27 cellular contexts compared by ENCODE assay signal in the genomic region with DNA sequence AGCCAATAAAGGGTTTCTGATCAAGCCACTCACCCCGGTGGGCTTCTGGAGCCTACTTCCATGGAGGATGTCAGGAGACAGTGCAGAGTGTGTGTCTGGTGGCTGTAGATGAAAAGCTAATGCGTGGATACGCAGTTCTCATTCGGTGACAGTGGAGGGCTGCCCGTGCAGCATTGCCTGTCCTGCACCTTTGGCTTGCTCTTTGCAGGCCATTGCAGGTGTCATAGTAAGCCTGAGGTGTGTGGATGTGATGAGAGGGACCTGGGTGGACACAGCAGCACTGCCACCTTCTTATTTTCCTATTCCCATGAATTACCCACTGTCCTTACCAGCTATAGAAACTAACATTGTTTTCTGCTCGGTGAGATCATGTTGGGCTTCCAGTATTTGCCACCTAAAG.
"Had no signal": no experiment of that assay in that cellular context is flagged by ENCODE, and none has a peak within 500 bp of the region (broad histone marks: within the 10 kb centered on the region; RNA-seq: fewer than 3 reads in every experiment).

No MANE protein-coding gene starts in this region.

- H3K4me2 ChIP-seq: neural progenitor cell had no signal

- H3K4me3 ChIP-seq: neural progenitor cell, ovary, psoas muscle, right lobe of liver, sigmoid colon, suprapubic skin, testis, tibial artery, transverse colon, upper lobe of left lung had no signal

- H3K27ac ChIP-seq: neural progenitor cell, ovary, parathyroid adenoma, psoas muscle, right lobe of liver, sigmoid colon, suprapubic skin, testis, tibial artery, transverse colon, upper lobe of left lung had no signal

- DNase-seq: naive thymus-derived CD4-positive, alpha-beta T cell; natural killer cell; occipital lobe; ovary; posterior cingulate gyrus; psoas muscle; right cardiac atrium; right lobe of liver; sigmoid colon; small intestine; stimulated activated CD4-positive, alpha-beta T cell treated with anti-CD3 and anti-CD28 coated beads, Interleukin-15, amount 100 ng/mL, for 24 hours; stimulated activated CD4-positive, alpha-beta T cell treated with anti-CD3 and anti-CD28 coated beads, Interleukin-2, amount 100 ng/mL, for 24 hours; stimulated activated CD4-positive, alpha-beta T cell treated with anti-CD3 and anti-CD28 coated beads, Interleukin-2, amount 100 ng/mL, for 48 hours; stimulated activated CD4-positive, alpha-beta T cell treated with anti-CD3 and anti-CD28 coated beads, Interleukin-4, amount 100 ng/mL, for 24 hours; stimulated activated naive CD8-positive, alpha-beta T cell treated with anti-CD3 and anti-CD28 coated beads, Interleukin-15, amount 100 ng/mL, for 72 hours; stimulated activated naive CD8-positive, alpha-beta T cell treated with anti-CD3 and anti-CD28 coated beads, Interleukin-15, Interleukin-2, amounts not matched to agents 100 U/mL and 50 U/mL, for 24 hours; substantia nigra; testis; tibial artery; transverse colon; upper lobe of left lung had no signal

- H3K4me1 ChIP-seq: neural progenitor cell, parathyroid adenoma, psoas muscle, right lobe of liver, sigmoid colon, testis, tibial artery, transverse colon, upper lobe of left lung had no signal

- H3K27me3 Mint-ChIP-seq: stimulated activated naive CD8-positive, alpha-beta T cell treated with anti-CD3 and anti-CD28 coated beads, Interleukin-15, amount 100 ng/mL, for 72 hours had no signal

- H3K9me3 ChIP-seq: ovary, psoas muscle, right lobe of liver, sigmoid colon, suprapubic skin, testis, tibial artery, transverse colon, upper lobe of left lung had no signal

- H3K4me3 Mint-ChIP-seq: naive thymus-derived CD4-positive, alpha-beta T cell; natural killer cell; nephron; neural progenitor cell; stimulated activated memory B cell treated with anti-CD40 and anti-IgM and Interleukin-4, amounts not matched to agents 10 μg/mL and 1 μg/mL and 100 μg/mL, for 72 hours; stimulated activated naive CD8-positive, alpha-beta T cell treated with anti-CD3 and anti-CD28 coated beads, Interleukin-15, amount 100 ng/mL, for 72 hours had no signal

- H3K27me3 ChIP-seq: ovary, right lobe of liver, sigmoid colon, suprapubic skin, testis, tibial artery, transverse colon, upper lobe of left lung had no signal

- H3K36me3 Mint-ChIP-seq: naive thymus-derived CD4-positive, alpha-beta T cell; natural killer cell; neural progenitor cell; stimulated activated memory B cell treated with anti-CD40 and anti-IgM and Interleukin-4, amounts not matched to agents 10 μg/mL and 1 μg/mL and 100 μg/mL, for 72 hours had no signal

- H3K9ac ChIP-seq: neural progenitor cell, parathyroid adenoma had no signal

- H2AFZ ChIP-seq: neural progenitor cell, parathyroid adenoma had no signal

- H3K9me3 Mint-ChIP-seq: natural killer cell; nephron; neural progenitor cell; stimulated activated memory B cell treated with anti-CD40 and anti-IgM and Interleukin-4, amounts not matched to agents 10 μg/mL and 1 μg/mL and 100 μg/mL, for 72 hours had no signal

- H3K36me3 ChIP-seq: neural progenitor cell, ovary, right lobe of liver, sigmoid colon, suprapubic skin, tibial artery, transverse colon, upper lobe of left lung had no signal

- ATAC-seq: naive thymus-derived CD4-positive, alpha-beta T cell; natural killer cell; psoas muscle; right cardiac atrium; right lobe of liver; stimulated activated memory B cell treated with anti-CD40 and anti-IgM and Interleukin-4, amounts not matched to agents 10 μg/mL and 1 μg/mL and 100 μg/mL, for 72 hours; stimulated activated naive CD8-positive, alpha-beta T cell treated with anti-CD3 and anti-CD28 coated beads, Interleukin-15, amount 100 ng/mL, for 72 hours; stimulated activated naive CD8-positive, alpha-beta T cell treated with anti-CD3 and anti-CD28 coated beads, Interleukin-15, Interleukin-2, amounts not matched to agents 100 U/mL and 50 U/mL, for 24 hours had no signal

- H3K4me1 Mint-ChIP-seq: naive thymus-derived CD4-positive, alpha-beta T cell; natural killer cell; nephron; stimulated activated memory B cell treated with anti-CD40 and anti-IgM and Interleukin-4, amounts not matched to agents 10 μg/mL and 1 μg/mL and 100 μg/mL, for 72 hours; stimulated activated naive CD8-positive, alpha-beta T cell treated with anti-CD3 and anti-CD28 coated beads, Interleukin-15, amount 100 ng/mL, for 72 hours had no signal

- H3K27ac Mint-ChIP-seq: naive thymus-derived CD4-positive, alpha-beta T cell; natural killer cell; nephron; neural progenitor cell; progenitor cell of endocrine pancreas; stimulated activated memory B cell treated with anti-CD40 and anti-IgM and Interleukin-4, amounts not matched to agents 10 μg/mL and 1 μg/mL and 100 μg/mL, for 72 hours; stimulated activated naive CD8-positive, alpha-beta T cell treated with anti-CD3 and anti-CD28 coated beads, Interleukin-15, amount 100 ng/mL, for 72 hours had no signal
